In the genomic region with DNA sequence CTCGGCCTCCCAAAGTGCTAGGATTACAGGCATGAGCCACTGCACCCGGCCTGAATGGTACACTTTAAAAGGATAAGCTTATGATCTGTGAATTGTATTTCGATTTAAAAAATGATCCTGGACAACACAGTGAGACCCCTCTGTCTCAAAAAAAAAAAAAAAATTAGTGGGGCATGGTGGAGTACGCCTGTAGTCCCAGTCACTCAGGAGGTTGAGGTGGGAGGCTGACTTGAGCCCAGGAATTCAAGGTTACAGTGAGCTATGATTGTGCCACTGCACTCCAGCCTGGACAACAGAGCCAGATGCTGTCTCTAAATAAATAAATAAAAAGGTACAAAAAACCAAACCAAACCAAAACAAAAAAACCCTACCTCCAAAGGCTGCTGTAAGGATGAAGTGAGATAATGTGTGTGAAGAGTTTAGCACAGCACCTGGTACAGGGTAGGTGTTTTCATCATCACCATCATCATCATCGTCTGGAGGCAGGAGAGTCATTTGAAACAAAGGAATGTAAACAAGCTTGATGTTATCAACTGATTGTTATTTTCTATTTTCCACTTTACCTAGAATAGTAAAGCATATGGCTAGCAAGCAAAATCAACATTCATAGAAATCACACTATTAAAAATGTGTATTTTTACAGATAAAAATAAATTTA, we compare ENCODE assay signal across 1 cellular context.
TF ChIP-seq lines count a peak whose summit lies in the region.

No MANE protein-coding gene starts in this region.

TF ChIP-seq in HEK293, 187 proteins besides CTCF, POLR2A, EP300 and RAD21 (continued from another document):
- TF ChIP-seq, protein P1, sequence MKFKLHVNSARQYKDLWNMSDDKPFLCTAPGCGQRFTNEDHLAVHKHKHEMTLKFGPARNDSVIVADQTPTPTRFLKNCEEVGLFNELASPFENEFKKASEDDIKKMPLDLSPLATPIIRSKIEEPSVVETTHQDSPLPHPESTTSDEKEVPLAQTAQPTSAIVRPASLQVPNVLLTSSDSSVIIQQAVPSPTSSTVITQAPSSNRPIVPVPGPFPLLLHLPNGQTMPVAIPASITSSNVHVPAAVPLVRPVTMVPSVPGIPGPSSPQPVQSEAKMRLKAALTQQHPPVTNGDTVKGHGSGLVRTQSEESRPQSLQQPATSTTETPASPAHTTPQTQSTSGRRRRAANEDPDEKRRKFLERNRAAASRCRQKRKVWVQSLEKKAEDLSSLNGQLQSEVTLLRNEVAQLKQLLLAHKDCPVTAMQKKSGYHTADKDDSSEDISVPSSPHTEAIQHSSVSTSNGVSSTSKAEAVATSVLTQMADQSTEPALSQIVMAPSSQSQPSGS (tag by site-specific recombination; IDR thresholded peaks at IDR 0.05; ENCODE audit: low read depth), result no peak
- TF ChIP-seq ZNF501 (tag by site-specific recombination; IDR thresholded peaks at IDR 0.05) (no peak), GFI1B (tag by site-specific recombination; IDR thresholded peaks at IDR 0.05) (no peak), ZNF449 (tag by site-specific recombination; IDR thresholded peaks at IDR 0.05) (no peak), ZEB2 (tag by site-specific recombination; IDR thresholded peaks at IDR 0.05) (no peak), ZNF146 (tag by site-specific recombination; IDR thresholded peaks at IDR 0.05) (no peak), ZNF843 (tag by site-specific recombination; IDR thresholded peaks at IDR 0.05) (no peak), ZXDB (tag by site-specific recombination; IDR thresholded peaks at IDR 0.05) (no peak)
- TF ChIP-seq, protein P2, sequence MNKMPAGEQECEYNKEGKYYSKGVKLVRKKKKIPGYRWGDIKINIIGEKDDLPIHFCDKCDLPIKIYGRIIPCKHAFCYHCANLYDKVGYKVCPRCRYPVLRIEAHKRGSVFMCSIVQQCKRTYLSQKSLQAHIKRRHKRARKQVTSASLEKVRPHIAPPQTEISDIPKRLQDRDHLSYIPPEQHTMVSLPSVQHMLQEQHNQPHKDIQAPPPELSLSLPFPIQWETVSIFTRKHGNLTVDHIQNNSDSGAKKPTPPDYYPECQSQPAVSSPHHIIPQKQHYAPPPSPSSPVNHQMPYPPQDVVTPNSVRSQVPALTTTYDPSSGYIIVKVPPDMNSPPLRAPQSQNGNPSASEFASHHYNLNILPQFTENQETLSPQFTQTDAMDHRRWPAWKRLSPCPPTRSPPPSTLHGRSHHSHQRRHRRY (tag by site-specific recombination; IDR thresholded peaks at IDR 0.05), result no peak
- TF ChIP-seq, protein P3, sequence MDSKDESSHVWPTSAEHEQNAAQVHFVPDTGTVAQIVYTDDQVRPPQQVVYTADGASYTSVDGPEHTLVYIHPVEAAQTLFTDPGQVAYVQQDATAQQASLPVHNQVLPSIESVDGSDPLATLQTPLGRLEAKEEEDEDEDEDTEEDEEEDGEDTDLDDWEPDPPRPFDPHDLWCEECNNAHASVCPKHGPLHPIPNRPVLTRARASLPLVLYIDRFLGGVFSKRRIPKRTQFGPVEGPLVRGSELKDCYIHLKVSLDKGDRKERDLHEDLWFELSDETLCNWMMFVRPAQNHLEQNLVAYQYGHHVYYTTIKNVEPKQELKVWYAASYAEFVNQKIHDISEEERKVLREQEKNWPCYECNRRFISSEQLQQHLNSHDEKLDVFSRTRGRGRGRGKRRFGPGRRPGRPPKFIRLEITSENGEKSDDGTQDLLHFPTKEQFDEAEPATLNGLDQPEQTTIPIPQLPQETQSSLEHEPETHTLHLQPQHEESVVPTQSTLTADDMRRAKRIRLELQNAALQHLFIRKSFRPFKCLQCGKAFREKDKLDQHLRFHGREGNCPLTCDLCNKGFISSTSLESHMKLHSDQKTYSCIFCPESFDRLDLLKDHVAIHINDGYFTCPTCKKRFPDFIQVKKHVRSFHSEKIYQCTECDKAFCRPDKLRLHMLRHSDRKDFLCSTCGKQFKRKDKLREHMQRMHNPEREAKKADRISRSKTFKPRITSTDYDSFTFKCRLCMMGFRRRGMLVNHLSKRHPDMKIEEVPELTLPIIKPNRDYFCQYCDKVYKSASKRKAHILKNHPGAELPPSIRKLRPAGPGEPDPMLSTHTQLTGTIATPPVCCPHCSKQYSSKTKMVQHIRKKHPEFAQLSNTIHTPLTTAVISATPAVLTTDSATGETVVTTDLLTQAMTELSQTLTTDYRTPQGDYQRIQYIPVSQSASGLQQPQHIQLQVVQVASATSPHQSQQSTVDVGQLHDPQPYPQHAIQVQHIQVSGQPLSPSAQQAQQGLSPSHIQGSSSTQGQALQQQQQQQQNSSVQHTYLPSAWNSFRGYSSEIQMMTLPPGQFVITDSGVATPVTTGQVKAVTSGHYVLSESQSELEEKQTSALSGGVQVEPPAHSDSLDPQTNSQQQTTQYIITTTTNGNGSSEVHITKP (tag by site-specific recombination; IDR thresholded peaks at IDR 0.05), result no peak
TF ChIP-seq in HEK293: peak in this region for 2.
